In genomic region chr10:108052981-108053380, GRCh38 we compare ENCODE assay signal across 13 cellular contexts.
"Had no signal": no experiment of that assay in that cellular context is flagged by ENCODE, and none has a peak within 500 bp of the region (broad histone marks: within the 10 kb centered on the region; RNA-seq: fewer than 3 reads in every experiment).

No MANE protein-coding gene starts in this region.

- H3K4me1 ChIP-seq: adrenal gland, body of pancreas, esophagus muscularis mucosa, sigmoid colon had no signal

- ATAC-seq: body of pancreas, left lobe of liver had no signal

- DNase-seq: activated naive CD4-positive, alpha-beta T cell treated with anti-CD3 and anti-CD28 coated beads, Interleukin-2, amount 10 ng/mL, durations not matched to agents 7 days and 5 days; adrenal gland; body of pancreas; cerebellar nuclear complex; dermis blood vessel endothelial cell; endodermal cell; foreskin melanocyte; head of caudate nucleus; sigmoid colon; stimulated activated naive CD4-positive, alpha-beta T cell treated with Interleukin-2 at 50 U/mL for 16 hours; trophoblast cell had no signal

- H3K27ac ChIP-seq: adrenal gland, body of pancreas, esophagus muscularis mucosa, sigmoid colon had no signal

- H3K9me3 ChIP-seq: adrenal gland, body of pancreas, esophagus muscularis mucosa, sigmoid colon had no signal

- H3K4me3 ChIP-seq: adrenal gland, body of pancreas, esophagus muscularis mucosa, sigmoid colon had no signal

- H3K36me3 ChIP-seq: adrenal gland, esophagus muscularis mucosa, sigmoid colon had no signal

- H3K27me3 ChIP-seq: adrenal gland, body of pancreas, esophagus muscularis mucosa, sigmoid colon had no signal
